In genomic region chr19:37468961-37469777, GRCh38 we compare ENCODE assay signal across 8 cellular contexts. TPM values are rescaled to one million over a fixed set of nuclear protein-coding genes. Genes with fewer than 3 reads are reported as not detected.
DNase-seq lines count a peak whose midpoint lies in the region; ATAC-seq, FAIRE-seq and TF ChIP-seq lines count a peak whose summit lies in the region.

Gene ZNF570, plus strand, starts transcription at chr19:37469356. Its CDS starts 999 bp downstream, at chr19:37470355.

- peak; percentile 59 for ATAC-seq in HG02852 (IDR thresholded peaks at IDR 0.05; ENCODE audit: unreplicated experiment)

- H3K9me3 ChIP-seq in breast epithelium, result peaks cover 8 to 13% of the 10 kb centered on the region in 2 donors

- peaks cover 0 to 4% of the 10 kb centered on the region in 2 donors for H3K4me1 ChIP-seq in breast epithelium

- TF ChIP-seq CTCF in VCaP (conservative IDR thresholded peaks at IDR 0.05) (no peak; the same call in 1 of the 2 replicates), breast epithelium (IDR thresholded peaks at IDR 0.05) (no peak)

- peak; percentile 60 for DNase-seq in GM12891 (ENCODE audit: insufficient read length, low spot score)
- DNase-seq in NCI-H2107 (lab: John Stamatoyannopoulos, UW), result peak; percentile 81
- peak; percentile 77 to 84 for DNase-seq in breast epithelium (ENCODE audit: low spot score in 2 of 2)
- peak; percentile 84 for DNase-seq in iPS-NIHi11 (ENCODE audit: low spot score)
- DNase-seq in ACHN, result no peak

- H3K27me3 ChIP-seq in breast epithelium, result no peaks in the 10 kb centered on the region

- H3K36me3 ChIP-seq in breast epithelium, result peaks cover 8% of the 10 kb centered on the region

- TF ChIP-seq POLR2A in GM12891 (IDR thresholded peaks at IDR 0.05; ENCODE audit: low read depth, low read length) (peak; percentile 72), breast epithelium (IDR thresholded peaks at IDR 0.05) (peak; percentile 72)

- H3K4me3 ChIP-seq in breast epithelium (peak within 1 kb of the TSS; percentile 63 to 91 (median 80)), skin epidermis (peak within 1 kb of the TSS; percentile 51 to 91 (median 71))

- H3K27ac ChIP-seq in VCaP (peak within 1 kb of the TSS; percentile 87), breast epithelium (peak within 1 kb of the TSS; percentile 91 to 92), skin epidermis (peak within 1 kb of the TSS; percentile 27 to 93 (median 83))

- FAIRE-seq in GM12891 (lab: Jason Lieb, UNC), result peak; percentile 91

- in situ Hi-C loops in ACHN (cut with HindIII; ENCODE audit: low pct_ligation_motif_present, low pct_unique_long_range_greater_than_20kb, low sequenced_read_pairs), result no loop called here

- intact Hi-C loops in breast epithelium (cut with DNase I; ENCODE audit: low total_unique reads), result no loop called here

TF ChIP-seq in GM12891, 5 proteins besides CTCF, POLR2A, EP300 and RAD21:
- TF ChIP-seq POLR2AphosphoS5 (IDR thresholded peaks at IDR 0.05; ENCODE audit: low read depth, low read length), result peak; percentile 72; the same call in 1 of the 2 replicates
- TF ChIP-seq TAF1 (IDR thresholded peaks at IDR 0.05; ENCODE audit: low read depth, low read length), result peak; percentile 27; the same call in 1 of the 2 replicates
- peak; percentile 42; the same call in 1 of the 2 replicates for TF ChIP-seq POU2F2 (IDR thresholded peaks at IDR 0.05; ENCODE audit: low read depth, low read length)
- TF ChIP-seq PAX5 (IDR thresholded peaks at IDR 0.05; ENCODE audit: insufficient read depth, low read length, severe bottlenecking), result no peak
- TF ChIP-seq SPI1 (IDR thresholded peaks at IDR 0.05; ENCODE audit: low read depth, low read length), result no peak
TF ChIP-seq in GM12891: peak in this region for 3.

RNA-seq across cellular contexts. Expression of gene ZNF570, which starts in this region (rescaled TPM):
- polyA plus RNA-seq in GM12891 (2012; ENCODE audit: low read depth, missing spikeins), result 1.4 TPM
- total RNA-seq in breast epithelium, result 10 to 100 TPM in 2 of 3 donors, 1 to 10 TPM in 1; 4.5 to 10.8 (median 10.2) TPM
